ENCODE assay signal across 24 cellular contexts in genomic region chr13:43359536-43359935, GRCh38.
DNase-seq lines count a peak whose midpoint lies in the region; ATAC-seq and TF ChIP-seq lines count a peak whose summit lies in the region.
"Had no signal": no experiment of that assay in that cellular context is flagged by ENCODE, and none has a peak within 500 bp of the region (broad histone marks: within the 10 kb centered on the region; RNA-seq: fewer than 3 reads in every experiment).

No MANE protein-coding gene starts in this region.

- ATAC-seq in WTC11: peak; percentile 68
- ATAC-seq: HCT116, Right ventricle myocardium inferior, SK-N-SH treated with all-trans-retinoic acid at 6 μM for 48 hours had no signal

- peak overlapping the region; percentile 47 to 95 (median 92); a peak in 6 of 7 replicates for H3K27ac Mint-ChIP-seq in H9
- peak overlapping the region; percentile 97 for H3K27ac Mint-ChIP-seq in WTC11
- H3K27ac Mint-ChIP-seq in progenitor cell of endocrine pancreas: peak overlapping the region; percentile 18
- no peak overlapping the region for H3K27ac Mint-ChIP-seq in activated CD4-positive, alpha-beta T cell treated with anti-CD3 and anti-CD28 coated beads, Interleukin-2, amount 10 ng/mL, durations not matched to agents 24 days and 14 days
- H3K27ac Mint-ChIP-seq: CD4-positive, CD25-positive, alpha-beta regulatory T cell had no signal

- H3K4me1 Mint-ChIP-seq in H9 (peaks cover 53 to 57% of the 10 kb centered on the region in 2 experiments), WTC11 (peaks cover 53% of the 10 kb centered on the region), progenitor cell of endocrine pancreas (ENCODE audit: low read depth) (peaks cover 11% of the 10 kb centered on the region)
- peaks cover 2% of the 10 kb centered on the region for H3K4me1 Mint-ChIP-seq in activated CD4-positive, alpha-beta T cell treated with anti-CD3 and anti-CD28 coated beads, Interleukin-2, amount 10 ng/mL, durations not matched to agents 24 days and 14 days
- H3K4me1 Mint-ChIP-seq: CD4-positive, CD25-positive, alpha-beta regulatory T cell had no signal

- intact Hi-C loops in activated CD4-positive, alpha-beta T cell treated with anti-CD3 and anti-CD28 coated beads, Interleukin-2, amount 10 ng/mL, durations not matched to agents 24 days and 14 days (cut with micrococcal nuclease): no loop called here

- H4K8ac ChIP-seq in H9 (replicated peaks; ENCODE audit: insufficient read length, low read depth, low read length): no peak overlapping the region

- no peak overlapping the region for H3K9ac ChIP-seq in H9 (ENCODE audit: extremely low read depth, insufficient read length, low read length)
- H3K9ac ChIP-seq: BLaER1, GM23248 had no signal

- DNase-seq in H9 (no peak), WTC11 (ENCODE audit: low spot score) (no peak), iPS DF 4.7 (ENCODE audit: extremely low read depth, low spot score) (peak; percentile 19), progenitor cell of endocrine pancreas (ENCODE audit: low spot score, unreplicated experiment) (no peak), SKM-1 treated with dmso at 0.1 percent for 144 hours (lab: John Stamatoyannopoulos, UW; ENCODE audit: unreplicated experiment) (no peak), right atrium auricular region (ENCODE audit: low spot score) (no peak)
- DNase-seq in activated CD4-positive, alpha-beta T cell treated with anti-CD3 and anti-CD28 coated beads, Interleukin-2, amount 10 ng/mL, durations not matched to agents 24 days and 14 days: no peak
- DNase-seq: CD4-positive, CD25-positive, alpha-beta regulatory T cell; DMS153; GM23248; KBM-7; NCI-H1105; NCI-H1436 treated with DMSO at 0.1 percent for 48 hours; NCI-H187 treated with DMSO at 0.1 percent for 48 hours; NCI-H2107; NCI-H446; NCI-H524 treated with DMSO at 0.1 percent for 48 hours; NCI-H774; PC-9; SJCRH30 had no signal

- CTCF ChIA-PET in WTC11 (lab: Charles Lee): no interaction called here

- H3K27me3 Mint-ChIP-seq in H9 (ENCODE audit: low read depth) (no peaks in the 10 kb centered on the region; the same call in 1 of the 2 replicates), WTC11 (ENCODE audit: low read depth) (no peaks in the 10 kb centered on the region), progenitor cell of endocrine pancreas (no peaks in the 10 kb centered on the region)
- H3K27me3 Mint-ChIP-seq in activated CD4-positive, alpha-beta T cell treated with anti-CD3 and anti-CD28 coated beads, Interleukin-2, amount 10 ng/mL, durations not matched to agents 24 days and 14 days: peaks cover 2% of the 10 kb centered on the region

- no CpG with 5 or more reads among the region's 4 CpGs for whole genome bisulfite sequencing in H9 (ENCODE audit: extremely low coverage, insufficient read length, low lambda C conversion rate)

- no peak overlapping the region for H2AFZ ChIP-seq in H9 (ENCODE audit: low read length)
- H2AFZ ChIP-seq: GM23248, PC-9 had no signal

- H3K79me2 ChIP-seq in H9 (ENCODE audit: insufficient read depth, low read length): no peaks in the 10 kb centered on the region

- H3K9me3 Mint-ChIP-seq in H9 (no peaks in the 10 kb centered on the region), WTC11 (no peaks in the 10 kb centered on the region), progenitor cell of endocrine pancreas (ENCODE audit: low read depth) (no peaks in the 10 kb centered on the region)
- no peaks in the 10 kb centered on the region for H3K9me3 Mint-ChIP-seq in activated CD4-positive, alpha-beta T cell treated with anti-CD3 and anti-CD28 coated beads, Interleukin-2, amount 10 ng/mL, durations not matched to agents 24 days and 14 days
- H3K9me3 Mint-ChIP-seq: CD4-positive, CD25-positive, alpha-beta regulatory T cell had no signal

- H2BK120ac ChIP-seq in H9 (ENCODE audit: low read depth, low read length, poor library complexity, severe bottlenecking): no peak overlapping the region

- H3K4me2 ChIP-seq in H9 (ENCODE audit: insufficient read depth, insufficient read length, low read length): peak overlapping the region; percentile 25
- H3K4me2 ChIP-seq: BLaER1, PC-9 had no signal

- no peak overlapping the region for H3K4ac ChIP-seq in H9 (ENCODE audit: low read depth, low read length)

- H3K4me3 Mint-ChIP-seq in H9: peak overlapping the region; percentile 43 to 56; a peak in 4 of 5 replicates
- peak overlapping the region; percentile 52 for H3K4me3 Mint-ChIP-seq in WTC11
- H3K4me3 Mint-ChIP-seq in progenitor cell of endocrine pancreas (ENCODE audit: low read depth): no peak overlapping the region
- no peak overlapping the region for H3K4me3 Mint-ChIP-seq in activated CD4-positive, alpha-beta T cell treated with anti-CD3 and anti-CD28 coated beads, Interleukin-2, amount 10 ng/mL, durations not matched to agents 24 days and 14 days
- H3K4me3 Mint-ChIP-seq: CD4-positive, CD25-positive, alpha-beta regulatory T cell had no signal

- no peaks in the 10 kb centered on the region for H3K23me2 ChIP-seq in H9 (ENCODE audit: insufficient read length, low read depth, low read length, poor library complexity, severe bottlenecking)

- no peaks in the 10 kb centered on the region; a peak in 1 of 7 replicates for H3K36me3 Mint-ChIP-seq in H9 (ENCODE audit: insufficient read depth in 1 of 3, low read depth in 3 of 3)
- H3K36me3 Mint-ChIP-seq in WTC11: no peaks in the 10 kb centered on the region
- H3K36me3 Mint-ChIP-seq in progenitor cell of endocrine pancreas (ENCODE audit: insufficient read depth): no peaks in the 10 kb centered on the region
- no peaks in the 10 kb centered on the region for H3K36me3 Mint-ChIP-seq in activated CD4-positive, alpha-beta T cell treated with anti-CD3 and anti-CD28 coated beads, Interleukin-2, amount 10 ng/mL, durations not matched to agents 24 days and 14 days (ENCODE audit: low read depth)
- H3K36me3 Mint-ChIP-seq: CD4-positive, CD25-positive, alpha-beta regulatory T cell had no signal

- H3K36me3 ChIP-seq in right atrium auricular region: no peaks in the 10 kb centered on the region
- H3K36me3 ChIP-seq: BLaER1, SJCRH30 had no signal

- no peak overlapping the region for H2AK5ac ChIP-seq in H9 (ENCODE audit: insufficient read length, low read length)

- H3K23ac ChIP-seq in H9 (ENCODE audit: insufficient read length, low read depth, low read length): no peak overlapping the region

- H2BK20ac ChIP-seq in H9 (ENCODE audit: low read depth, low read length, poor library complexity, severe bottlenecking): no peak overlapping the region

- no peak overlapping the region for H2BK5ac ChIP-seq in H9 (ENCODE audit: insufficient read length, low read length)

- no peak overlapping the region for H3T11ph ChIP-seq in H9 (ENCODE audit: low read length)

- no peak overlapping the region for H3K56ac ChIP-seq in H9 (ENCODE audit: insufficient read length, low read depth, low read length)

- H2BK12ac ChIP-seq in H9 (ENCODE audit: insufficient read length, low read depth, low read length): no peak overlapping the region

- no peak overlapping the region for H4K5ac ChIP-seq in H9 (ENCODE audit: insufficient read length, low read depth, low read length)

- no peak overlapping the region for H2BK15ac ChIP-seq in H9 (ENCODE audit: low read depth, low read length)

- H3K14ac ChIP-seq in H9 (ENCODE audit: insufficient read depth, low read length): no peak overlapping the region

- no peaks in the 10 kb centered on the region for H3K79me1 ChIP-seq in H9 (ENCODE audit: insufficient read depth, low read depth, low read length, poor library complexity, severe bottlenecking)

- no peak overlapping the region for H3K4me3 ChIP-seq in right atrium auricular region
- H3K4me3 ChIP-seq: BLaER1, GM23248, PC-9, SJCRH30 had no signal

- H3K9me3 ChIP-seq in H9 (ENCODE audit: control insufficient read depth, low read depth, low read length): no peaks in the 10 kb centered on the region
- H3K9me3 ChIP-seq in right atrium auricular region: no peaks in the 10 kb centered on the region
- H3K9me3 ChIP-seq: BLaER1, SJCRH30 had no signal

- no peak overlapping the region for H4K91ac ChIP-seq in H9 (ENCODE audit: insufficient read length, low read depth, low read length)

- POLR2A ChIA-PET in WTC11 (lab: Charles Lee): interaction anchor here (0.9 kb wide), 1 partner anchor 14 kb away, joined by 3 read pairs; no protein-coding TSS in a partner anchor

- H3K27ac ChIP-seq in H9 (ENCODE audit: insufficient read length, low read depth, low read length) (peak overlapping the region; percentile 53), right atrium auricular region (no peak overlapping the region)
- H3K27ac ChIP-seq: BLaER1, GM23248, PC-9, SJCRH30 had no signal

- no peak overlapping the region for H3K18ac ChIP-seq in H9 (ENCODE audit: insufficient read length, low read depth, low read length)

- TF ChIP-seq CTCF in H9 (conservative IDR thresholded peaks at IDR 0.05): no peak
- TF ChIP-seq CTCF in WTC11 (IDR thresholded peaks at IDR 0.05): no peak
- no peak for TF ChIP-seq CTCF in progenitor cell of endocrine pancreas (IDR thresholded peaks at IDR 0.05; ENCODE audit: unreplicated experiment)
- TF ChIP-seq CTCF in right atrium auricular region (IDR thresholded peaks at IDR 0.05): no peak

- no peaks in the 10 kb centered on the region for H4K20me1 ChIP-seq in H9 (ENCODE audit: control insufficient read depth, insufficient read depth, insufficient read length)
- H4K20me1 ChIP-seq: BLaER1 had no signal

- H3K27me3 ChIP-seq in H9 (ENCODE audit: insufficient read depth, low read length): no peaks in the 10 kb centered on the region
- H3K27me3 ChIP-seq in right atrium auricular region: no peaks in the 10 kb centered on the region
- H3K27me3 ChIP-seq: BLaER1, SJCRH30 had no signal

- peaks cover 20% of the 10 kb centered on the region for H3K4me1 ChIP-seq in H9 (ENCODE audit: insufficient read depth, low read length)
- peaks cover 0 to 12% of the 10 kb centered on the region in 2 donors for H3K4me1 ChIP-seq in right atrium auricular region
- H3K4me1 ChIP-seq: SJCRH30 had no signal

TF ChIP-seq in WTC11, 78 proteins besides CTCF, POLR2A, EP300 and RAD21 (continues in another document):
- TF ChIP-seq MXD4 (CRISPR knock-in tag; IDR thresholded peaks at IDR 0.05; ENCODE audit: borderline replicate concordance): no peak
- no peak for TF ChIP-seq ZNF138 (CRISPR knock-in tag; conservative IDR thresholded peaks at IDR 0.05)
- no peak for TF ChIP-seq ZNF425 (CRISPR knock-in tag; conservative IDR thresholded peaks at IDR 0.05)

Comparison
In these comparisons a context has a peak if more than half of its experiments do, and no peak if none do; other contexts are left out.
1. H3K4me3 Mint-ChIP-seq: peak in H9 (2 of 2) and WTC11 (single experiment); none in progenitor cell of endocrine pancreas (single experiment) and activated CD4-positive, alpha-beta T cell treated with anti-CD3 and anti-CD28 coated beads, Interleukin-2, amount 10 ng/mL, durations not matched to agents 24 days and 14 days (single experiment).